ENCODE assay signal across 8 cellular contexts in the genomic region with DNA sequence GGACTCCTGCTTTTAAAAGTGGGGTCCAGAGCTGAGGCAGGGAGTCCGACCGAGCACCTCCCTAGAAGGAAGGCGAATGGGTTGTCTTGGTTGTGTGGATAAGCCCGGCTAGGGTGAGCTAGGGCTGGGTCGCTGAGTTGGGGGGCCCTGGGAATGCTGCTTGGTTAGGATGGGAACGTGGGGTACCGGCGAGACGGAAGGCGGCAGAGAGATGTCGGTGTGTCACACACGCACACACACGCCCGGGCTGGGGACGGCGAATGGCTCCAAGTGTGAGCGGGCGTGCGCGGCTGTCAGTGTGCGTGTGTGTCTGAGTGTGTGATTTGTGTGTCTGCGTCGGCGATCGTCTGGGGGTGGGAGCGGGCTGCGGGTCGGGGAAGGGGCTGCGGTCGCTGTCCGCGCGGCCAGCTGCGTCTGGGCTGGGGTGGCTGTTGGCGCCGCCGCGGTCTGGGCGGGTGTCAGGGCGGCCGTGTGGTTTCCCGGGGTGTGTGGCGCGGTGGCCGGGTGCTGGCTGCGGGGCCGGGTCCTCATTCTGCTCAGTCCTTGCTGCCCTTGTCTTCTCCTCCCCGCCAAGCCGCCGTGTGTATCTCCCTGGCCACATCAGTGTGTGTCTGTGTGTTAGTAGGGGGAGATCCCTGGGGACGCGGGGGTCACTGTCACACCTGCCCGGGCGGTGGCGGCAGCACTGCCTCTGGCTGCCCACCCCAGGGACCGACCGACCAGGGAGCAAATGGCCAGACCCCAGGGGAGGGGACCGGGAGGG.
DNase-seq lines count a peak whose midpoint lies in the region; ATAC-seq and TF ChIP-seq lines count a peak whose summit lies in the region.

No MANE protein-coding gene starts in this region.

- H3K4me3 Mint-ChIP-seq in central memory CD8-positive, alpha-beta T cell = peak overlapping the region; percentile 77

- DNase-seq in ELF-1 (ENCODE audit: low read depth, low spot score) (peak; percentile 44), NB4 (ENCODE audit: low read depth) (peak; percentile 43), GM03348 (ENCODE audit: low spot score) (no peak), middle frontal gyrus (ENCODE audit: extremely low spot score, low spot score) (no peak)
- no peak for DNase-seq in central memory CD8-positive, alpha-beta T cell (ENCODE audit: low spot score in 2 of 2)

- no peaks in the 10 kb centered on the region for H3K9me3 ChIP-seq in neuron (ENCODE audit: low read length)

- no peak for ATAC-seq in central memory CD8-positive, alpha-beta T cell (replicated peaks; ENCODE audit: extremely low read depth, poor library complexity, severe bottlenecking)
- ATAC-seq in GM21723 (IDR thresholded peaks at IDR 0.05; ENCODE audit: unreplicated experiment) (no peak), HG03457 (IDR thresholded peaks at IDR 0.05; ENCODE audit: unreplicated experiment) (no peak)

- H2AFZ ChIP-seq in neuron (ENCODE audit: low read depth, low read length) = peak overlapping the region; percentile 59

- H3K4me1 ChIP-seq in neuron (ENCODE audit: insufficient read depth, low read length) = peaks cover 66% of the 10 kb centered on the region

- no peak overlapping the region for H3K4me3 ChIP-seq in NB4 (ENCODE audit: low read depth, low read length)
- peak overlapping the region; percentile 74 for H3K4me3 ChIP-seq in neuron (ENCODE audit: low read length)

- peaks cover 3% of the 10 kb centered on the region for H3K36me3 Mint-ChIP-seq in central memory CD8-positive, alpha-beta T cell (ENCODE audit: insufficient read depth)

- H3K4me1 Mint-ChIP-seq in central memory CD8-positive, alpha-beta T cell = peaks cover 42% of the 10 kb centered on the region

- TF ChIP-seq CTCF in NB4 (IDR thresholded peaks at IDR 0.05; ENCODE audit: low read depth, low read length) = no peak

- H3K27ac Mint-ChIP-seq in central memory CD8-positive, alpha-beta T cell (ENCODE audit: low read depth) = peak overlapping the region; percentile 77

- H3K27me3 Mint-ChIP-seq in central memory CD8-positive, alpha-beta T cell = peaks cover 48% of the 10 kb centered on the region

- peaks cover 15% of the 10 kb centered on the region for H3K27me3 ChIP-seq in neuron (ENCODE audit: insufficient read depth, low read length)

- no peaks in the 10 kb centered on the region for H3K9me3 Mint-ChIP-seq in central memory CD8-positive, alpha-beta T cell

- no peaks in the 10 kb centered on the region for H3K36me3 ChIP-seq in neuron (ENCODE audit: insufficient read depth, low read length)

- TF ChIP-seq POLR2A in NB4 (IDR thresholded peaks at IDR 0.05; ENCODE audit: extremely low read depth, insufficient read length) = no peak

Comparison
In these comparisons a context has a peak if more than half of its experiments do, and no peak if none do; other contexts are left out.
1. DNase-seq: peak in ELF-1 (single experiment) and NB4 (single experiment); none in central memory CD8-positive, alpha-beta T cell (0 of 2), GM03348 (single experiment) and middle frontal gyrus (single experiment).